In genomic region chr3:194755689-194756459, GRCh38 we compare ENCODE assay signal across 20 cellular contexts.
"Had no signal": no experiment of that assay in that cellular context is flagged by ENCODE, and none has a peak within 500 bp of the region (broad histone marks: within the 10 kb centered on the region; RNA-seq: fewer than 3 reads in every experiment).

No MANE protein-coding gene starts in this region.

- DNase-seq: activated CD4-positive, alpha-beta memory T cell treated with anti-CD3 and anti-CD28 coated beads, Interleukin-2, amount 10 ng/mL, durations not matched to agents 7 days and 5 days; activated CD4-positive, alpha-beta T cell treated with anti-CD3 and anti-CD28 coated beads for 36 hours; activated CD4-positive, alpha-beta T cell treated with anti-CD3 and anti-CD28 coated beads, Interleukin-2, amount 50 U/mL, for 1 hour; activated gamma-delta T cell treated with Interleukin-2 at 50 U/mL for 16 hours; activated naive CD4-positive, alpha-beta T cell treated with anti-CD3 and anti-CD28 coated beads, Interleukin-2, amount 10 ng/mL, durations not matched to agents 7 days and 5 days; activated naive CD8-positive, alpha-beta T cell treated with anti-CD3 and anti-CD28 coated beads for 36 hours; activated T-cell treated with anti-CD3 and anti-CD28 coated beads for 4 hours; activated T-cell treated with anti-CD3 and anti-CD28 coated beads, Interleukin-2, amount 50 U/mL, for 48 hours; KBM-7; MV-4-11; NCI-H1092 treated with DMSO at 0.1 percent for 48 hours; NCI-H1417 treated with DMSO at 0.1 percent for 48 hours; NCI-H1694 treated with DMSO at 0.1 percent for 48 hours; NK-92 treated with Interleukin-12 subunit alpha and Interleukin-12 subunit beta, amount 100 ng/mL, for 24 hours; OCI-M1; SK-N-SH; T-helper 1 cell; WERI-Rb-1 had no signal

- H3K9me3 ChIP-seq: SK-N-SH had no signal

- H3K36me3 ChIP-seq: WERI-Rb-1 had no signal

- H3K4me3 Mint-ChIP-seq: activated CD4-positive, alpha-beta memory T cell treated with anti-CD3 and anti-CD28 coated beads, Interleukin-2, amount 10 ng/mL, durations not matched to agents 7 days and 5 days; activated CD4-positive, alpha-beta T cell treated with anti-CD3 and anti-CD28 coated beads for 36 hours; activated naive CD4-positive, alpha-beta T cell treated with anti-CD3 and anti-CD28 coated beads, Interleukin-2, amount 10 ng/mL, durations not matched to agents 7 days and 5 days; activated naive CD8-positive, alpha-beta T cell treated with anti-CD3 and anti-CD28 coated beads for 36 hours had no signal

- H3K27ac Mint-ChIP-seq: activated CD4-positive, alpha-beta memory T cell treated with anti-CD3 and anti-CD28 coated beads, Interleukin-2, amount 10 ng/mL, durations not matched to agents 7 days and 5 days; activated CD4-positive, alpha-beta T cell treated with anti-CD3 and anti-CD28 coated beads for 36 hours; activated naive CD4-positive, alpha-beta T cell treated with anti-CD3 and anti-CD28 coated beads, Interleukin-2, amount 10 ng/mL, durations not matched to agents 7 days and 5 days; activated naive CD8-positive, alpha-beta T cell treated with anti-CD3 and anti-CD28 coated beads for 36 hours; activated T-helper 2 cell treated with anti-CD3 and anti-CD28 coated beads, Interferon-gamma antibody, Interleukin-2, Interleukin-4, amounts not matched to agents 10 μg/mL and 5 μg/mL and 100 μg/mL, durations not matched to agents 14 hours and 24 hours and 36 hours had no signal

- H3K9me3 Mint-ChIP-seq: activated CD4-positive, alpha-beta memory T cell treated with anti-CD3 and anti-CD28 coated beads, Interleukin-2, amount 10 ng/mL, durations not matched to agents 7 days and 5 days; activated naive CD4-positive, alpha-beta T cell treated with anti-CD3 and anti-CD28 coated beads, Interleukin-2, amount 10 ng/mL, durations not matched to agents 7 days and 5 days; activated naive CD8-positive, alpha-beta T cell treated with anti-CD3 and anti-CD28 coated beads for 36 hours; activated T-helper 2 cell treated with anti-CD3 and anti-CD28 coated beads, Interferon-gamma antibody, Interleukin-2, Interleukin-4, amounts not matched to agents 10 μg/mL and 5 μg/mL and 100 μg/mL, durations not matched to agents 14 hours and 24 hours and 36 hours had no signal

- H3K27ac ChIP-seq: WERI-Rb-1 had no signal

- H3K4me1 Mint-ChIP-seq: activated CD4-positive, alpha-beta memory T cell treated with anti-CD3 and anti-CD28 coated beads, Interleukin-2, amount 10 ng/mL, durations not matched to agents 7 days and 5 days; activated CD4-positive, alpha-beta T cell treated with anti-CD3 and anti-CD28 coated beads for 36 hours; activated naive CD4-positive, alpha-beta T cell treated with anti-CD3 and anti-CD28 coated beads, Interleukin-2, amount 10 ng/mL, durations not matched to agents 7 days and 5 days; activated naive CD8-positive, alpha-beta T cell treated with anti-CD3 and anti-CD28 coated beads for 36 hours had no signal

- ATAC-seq: activated CD4-positive, alpha-beta T cell treated with anti-CD3 and anti-CD28 coated beads for 36 hours; Panc1 had no signal

- H3K36me3 Mint-ChIP-seq: activated naive CD4-positive, alpha-beta T cell treated with anti-CD3 and anti-CD28 coated beads, Interleukin-2, amount 10 ng/mL, durations not matched to agents 7 days and 5 days; activated naive CD8-positive, alpha-beta T cell treated with anti-CD3 and anti-CD28 coated beads for 36 hours had no signal
